Comparison of ENCODE assay signal across 8 cellular contexts in genomic region chr10:73810735-73811465, GRCh38. TPM values are rescaled to one million over a fixed set of nuclear protein-coding genes. Genes with fewer than 3 reads are reported as not detected.
DNase-seq lines count a peak whose midpoint lies in the region; ATAC-seq, FAIRE-seq and TF ChIP-seq lines count a peak whose summit lies in the region.

No MANE protein-coding gene starts in this region.

- H3K27ac ChIP-seq in CD4-positive, alpha-beta memory T cell (ENCODE audit: low read depth, low read length) = peak overlapping the region; percentile 88
- H3K27ac ChIP-seq in HUES6 (ENCODE audit: low read depth, low read length) (peak overlapping the region; percentile 76; the same call in 1 of the 2 replicates), H1 (ENCODE audit: low read depth, low read length) (no peak overlapping the region)

- H4K91ac ChIP-seq in H1 (replicated peaks; ENCODE audit: insufficient read length, low read length) = no peak overlapping the region

- intact Hi-C loops in CD4-positive, alpha-beta memory T cell (cut with micrococcal nuclease) = loop anchor here (1.0 to 5.0 kb wide), 8 partner anchors 26 to 316 kb away; partner anchors contain the start of genes SEC24C and ZSWIM8

- TF ChIP-seq CTCF in H1 (IDR thresholded peaks at IDR 0.05; ENCODE audit: control extremely low read depth in 1 of 3, insufficient read depth in 1 of 3, low read depth in 1 of 3, low read length in 3 of 3) = no peak

- H3K4me1 ChIP-seq in CD4-positive, alpha-beta memory T cell (ENCODE audit: insufficient read depth, low read length) = peaks cover 51% of the 10 kb centered on the region
- peaks cover 8% of the 10 kb centered on the region; the same call in 1 of the 2 replicates for H3K4me1 ChIP-seq in HUES6 (ENCODE audit: control insufficient read depth, insufficient read depth, low read length)
- peaks cover 0 to 4% (median 2%) of the 10 kb centered on the region in 4 experiments; a peak in 4 of 7 replicates for H3K4me1 ChIP-seq in H1 (replicated peaks in 1 of 4; ENCODE audit: control insufficient read depth in 3 of 4, insufficient read depth in 4 of 4, low read length in 3 of 4)

- no peak for TF ChIP-seq EP300 in H1 (IDR thresholded peaks at IDR 0.05; ENCODE audit: borderline replicate concordance in 1 of 2, low read depth in 2 of 2, low read length in 2 of 2)

- no peaks in the 10 kb centered on the region for H3K27me3 ChIP-seq in CD4-positive, alpha-beta memory T cell (ENCODE audit: insufficient read depth, low read length)
- H3K27me3 ChIP-seq in HUES6 (ENCODE audit: control insufficient read depth, insufficient read depth, low read length) (no peaks in the 10 kb centered on the region), H1 (replicated peaks in 1 of 4; ENCODE audit: control insufficient read depth in 3 of 4, extremely low read depth in 1 of 4, insufficient read depth in 3 of 4, low read length in 3 of 4) (no peaks in the 10 kb centered on the region)

- H3K79me2 ChIP-seq in H1 (ENCODE audit: control insufficient read depth in 1 of 2, insufficient read depth in 2 of 2, low read length in 2 of 2) = no peaks in the 10 kb centered on the region

- H2BK120ac ChIP-seq in H1 (replicated peaks; ENCODE audit: low read depth, low read length) = no peak overlapping the region

- 0 out of 2 replicates have a peak, but pooled peaks cover 4% of the 10 kb centered on the region for H3K79me1 ChIP-seq in H1 (ENCODE audit: low read depth, low read length)

- H3K27ac Mint-ChIP-seq in CD4-positive, alpha-beta memory T cell = peak overlapping the region; percentile 84 to 98 (median 95)
- peak overlapping the region in 5 of 6 donors; percentile 85 to 97 (median 88) for H3K27ac Mint-ChIP-seq in naive B cell
- H3K27ac Mint-ChIP-seq in stimulated activated naive CD8-positive, alpha-beta T cell treated with anti-CD3 and anti-CD28 coated beads, Interleukin-15, amount 100 ng/mL, for 72 hours = peak overlapping the region; percentile 99 to 100

- CTCF ChIA-PET in CD4-positive, alpha-beta memory T cell (lab: Charles Lee; ENCODE audit: partially characterized antibody) = interaction anchor here (0.8 to 2.6 kb wide), 8 partner anchors 10 to 80 kb away, joined by 3 to 14 read pairs (median 4); partner anchors contain the start of genes CHCHD1 and ZSWIM8
- CTCF ChIA-PET in H1 (lab: Charles Lee; ENCODE audit: partially characterized antibody) = interaction anchor here (0.6 to 2.7 kb wide), 6 partner anchors 8 to 279 kb away, joined by 3 to 13 read pairs (median 6); no protein-coding TSS in a partner anchor

- peaks cover 58 to 63% of the 10 kb centered on the region in 2 donors for H3K36me3 Mint-ChIP-seq in CD4-positive, alpha-beta memory T cell
- H3K36me3 Mint-ChIP-seq in naive B cell = peaks cover 4 to 18% of the 10 kb centered on the region in 2 donors

- H3K4ac ChIP-seq in H1 (replicated peaks; ENCODE audit: insufficient read length, low read depth, low read length) = no peak overlapping the region

- H4K8ac ChIP-seq in H1 (ENCODE audit: extremely low read depth, insufficient read depth, low read length) = peak overlapping the region; percentile 80; the same call in 1 of the 2 replicates

- ATAC-seq in GM21367 (IDR thresholded peaks at IDR 0.05; ENCODE audit: unreplicated experiment) = peak; percentile 25
- ATAC-seq in naive B cell (ENCODE audit: low read depth in 2 of 2) = peak; percentile 26
- ATAC-seq in stimulated activated naive CD8-positive, alpha-beta T cell treated with anti-CD3 and anti-CD28 coated beads, Interleukin-15, amount 100 ng/mL, for 72 hours = peak; percentile 69

- no peak overlapping the region for H3K18ac ChIP-seq in H1 (ENCODE audit: extremely low read depth, low read length)

- 3% methylated on average over 33 of the region's 63 CpGs; no CpG with 5 or more reads in 1 of the 2 experiments for WGBS in H1 (ENCODE audit: extremely low coverage in 1 of 2, insufficient coverage in 1 of 2, insufficient read length in 1 of 2, insufficient replicate concordance in 2 of 2, low coverage in 1 of 2, low lambda C conversion rate in 2 of 2, missing lambda C conversion rate in 1 of 2), 2 experiments

- peak overlapping the region; percentile 89 to 95 (median 91) for H3K4me3 Mint-ChIP-seq in CD4-positive, alpha-beta memory T cell
- H3K4me3 Mint-ChIP-seq in naive B cell = peak overlapping the region; percentile 79 to 94 (median 86)
- peak overlapping the region; percentile 87 to 89 for H3K4me3 Mint-ChIP-seq in stimulated activated naive CD8-positive, alpha-beta T cell treated with anti-CD3 and anti-CD28 coated beads, Interleukin-15, amount 100 ng/mL, for 72 hours

- H3K36me3 ChIP-seq in CD4-positive, alpha-beta memory T cell (ENCODE audit: insufficient read depth, low read length) = peaks cover 41% of the 10 kb centered on the region
- H3K36me3 ChIP-seq in HUES6 (ENCODE audit: control insufficient read depth, insufficient read depth, low read length) (peaks cover 46% of the 10 kb centered on the region), H1 (ENCODE audit: control insufficient read depth in 2 of 4, insufficient read depth in 4 of 4, low read length in 3 of 4) (peaks cover 4 to 20% (median 16%) of the 10 kb centered on the region in 4 experiments; a peak in 5 of 8 replicates)

- no peaks in the 10 kb centered on the region for H3K9me3 ChIP-seq in CD4-positive, alpha-beta memory T cell (ENCODE audit: control insufficient read depth in 1 of 2, low read length in 2 of 2)
- H3K9me3 ChIP-seq in HUES6 (ENCODE audit: control insufficient read depth, insufficient read depth, low read depth, low read length) (no peaks in the 10 kb centered on the region), H1 (ENCODE audit: insufficient read depth in 2 of 2, low read depth in 1 of 2, low read length in 1 of 2) (no peaks in the 10 kb centered on the region)

- peak; percentile 64 to 71 (median 69) for DNase-seq in CD4-positive, alpha-beta memory T cell
- DNase-seq in activated CD4-positive, alpha-beta T cell treated with anti-CD3 and anti-CD28 coated beads, Interleukin-2, amount 50 U/mL, for 1 hour = peak; percentile 51
- DNase-seq in H1 (ENCODE audit: low read depth in 1 of 2, low spot score in 2 of 2) (peak in 1 of 2 experiments; percentile 75), naive B cell (peak; percentile 60), globus pallidus (ENCODE audit: low spot score) (no peak)
- peak; percentile 71 to 75 for DNase-seq in stimulated activated naive CD8-positive, alpha-beta T cell treated with anti-CD3 and anti-CD28 coated beads, Interleukin-15, amount 100 ng/mL, for 72 hours

- no peaks in the 10 kb centered on the region; the same call in 1 of the 2 replicates for H3K23me2 ChIP-seq in H1 (ENCODE audit: low read depth, low read length)

- no peak overlapping the region for H3K23ac ChIP-seq in H1 (ENCODE audit: insufficient read length)

- FAIRE-seq in H1 (lab: Jason Lieb, UNC) = no peak

- no peak overlapping the region for H2AK5ac ChIP-seq in H1 (ENCODE audit: low read depth, low read length)

- H3K27me3 Mint-ChIP-seq in CD4-positive, alpha-beta memory T cell = no peaks in the 10 kb centered on the region
- H3K27me3 Mint-ChIP-seq in naive B cell = no peaks in the 10 kb centered on the region
- no peaks in the 10 kb centered on the region for H3K27me3 Mint-ChIP-seq in stimulated activated naive CD8-positive, alpha-beta T cell treated with anti-CD3 and anti-CD28 coated beads, Interleukin-15, amount 100 ng/mL, for 72 hours

- H3K56ac ChIP-seq in H1 (replicated peaks; ENCODE audit: insufficient read length, low read depth, low read length) = no peak overlapping the region

- H3K9ac ChIP-seq in HUES6 (ENCODE audit: low read length) = peak overlapping the region; percentile 92
- H3K9ac ChIP-seq in H1 (replicated peaks in 1 of 4; ENCODE audit: extremely low read depth in 1 of 4, low read depth in 3 of 4, low read length in 3 of 4) = peak overlapping the region; percentile 42 to 84 (median 52); a peak in 4 of 7 replicates

- no peak overlapping the region; the same call in 1 of the 2 replicates for H2BK5ac ChIP-seq in H1 (ENCODE audit: low read depth, low read length)

- no peak for TF ChIP-seq POLR2A in H1 (IDR thresholded peaks at IDR 0.05; ENCODE audit: control extremely low read depth in 1 of 2, low read depth in 2 of 2, low read length in 2 of 2)

- POLR2A ChIA-PET in CD4-positive, alpha-beta memory T cell (lab: Charles Lee; ENCODE audit: partially characterized antibody) = interaction anchor here (0.6 to 4.2 kb wide), 13 partner anchors 10 to 1303 kb away, joined by 3 to 77 read pairs (median 12); partner anchors contain the start of genes CHCHD1, SEC24C and ZSWIM8
- POLR2A ChIA-PET in H1 (lab: Charles Lee; ENCODE audit: partially characterized antibody) = interaction anchor here (0.6 to 11.1 kb wide), 11 partner anchors 14 to 188 kb away, joined by 3 to 137 read pairs (median 5); partner anchors contain the start of gene ZSWIM8

- H3K4me3 ChIP-seq in CD4-positive, alpha-beta memory T cell (ENCODE audit: low read length in 2 of 2) = peak overlapping the region; percentile 77 to 81
- H3K4me3 ChIP-seq in HUES6 (ENCODE audit: low read depth, low read length) (peak overlapping the region; percentile 86), H1 (ENCODE audit: extremely low read depth in 1 of 4, insufficient read depth in 2 of 4, low read depth in 3 of 4, low read length in 4 of 4) (peak overlapping the region; percentile 69 to 91 (median 78))

- no peak overlapping the region for H2BK20ac ChIP-seq in H1 (ENCODE audit: low read length)

- no peak for TF ChIP-seq RAD21 in H1 (IDR thresholded peaks at IDR 0.05 in 1 of 2, conservative IDR thresholded peaks at IDR 0.05 in 1 of 2; ENCODE audit: low read depth in 2 of 2, low read length in 2 of 2)

- no peak overlapping the region for H2BK15ac ChIP-seq in H1 (ENCODE audit: low read length)

- no peak overlapping the region for H2BK12ac ChIP-seq in H1 (ENCODE audit: low read depth, low read length)

- no peak overlapping the region for H2AFZ ChIP-seq in H1 (ENCODE audit: low read length)

- no peak overlapping the region for H4K5ac ChIP-seq in H1 (ENCODE audit: insufficient read length, low read depth, low read length)

- H3K4me2 ChIP-seq in H1 (ENCODE audit: insufficient read depth in 1 of 2, low read depth in 2 of 2, low read length in 2 of 2) = peak overlapping the region; percentile 71 to 80

- peaks cover 0 to 8% (median 0%) of the 10 kb centered on the region in 8 donors for H3K9me3 Mint-ChIP-seq in CD4-positive, alpha-beta memory T cell
- H3K9me3 Mint-ChIP-seq in naive B cell = peaks cover 0 to 2% (median 0%) of the 10 kb centered on the region in 7 donors
- H3K9me3 Mint-ChIP-seq in stimulated activated naive CD8-positive, alpha-beta T cell treated with anti-CD3 and anti-CD28 coated beads, Interleukin-15, amount 100 ng/mL, for 72 hours = no peaks in the 10 kb centered on the region

- peaks cover 29 to 49% (median 40%) of the 10 kb centered on the region in 4 donors for H3K4me1 Mint-ChIP-seq in CD4-positive, alpha-beta memory T cell
- peaks cover 22 to 43% (median 39%) of the 10 kb centered on the region in 3 donors for H3K4me1 Mint-ChIP-seq in naive B cell
- H3K4me1 Mint-ChIP-seq in stimulated activated naive CD8-positive, alpha-beta T cell treated with anti-CD3 and anti-CD28 coated beads, Interleukin-15, amount 100 ng/mL, for 72 hours = peaks cover 48% of the 10 kb centered on the region

- no peak overlapping the region for H3K14ac ChIP-seq in H1 (ENCODE audit: insufficient read length)

- H4K20me1 ChIP-seq in H1 (replicated peaks in 1 of 2; ENCODE audit: control insufficient read depth in 1 of 2, insufficient read depth in 2 of 2, low read length in 2 of 2) = peaks cover 0 to 14% of the 10 kb centered on the region in 2 experiments

RNA-seq across cellular contexts. Expression of gene NDST2, which starts 0.5 kb away (rescaled TPM):
- 10 to 100 TPM; 84.8 to 87.7 TPM for total RNA-seq in CD4-positive, alpha-beta memory T cell
- 10 to 100 TPM; 14.4 to 33.7 TPM for polyA plus RNA-seq in CD4-positive, alpha-beta memory T cell
- total RNA-seq in H1 (2021; fragmentation: NEBNext Ultra II Directional; extraction: Animal tissue kit (Norgen Biotek cat#: 25700)) = 21.4 and 25.5 TPM in 2 replicates
- polyA plus RNA-seq in H1 (2011; rRNA removed) (13.9 and 18.0 TPM in 2 replicates), naive B cell (ENCODE audit: low read depth in 6 of 6) (10 to 100 TPM in 5 of 6 donors, 1 to 10 TPM in 1; 6.2 to 29.8 (median 16.4) TPM)
- polyA plus RNA-seq in H1 (2011; cell fraction: cytosol; rRNA removed) = 13.8 TPM
- polyA plus RNA-seq in H1 (2011; cell fraction: nucleus; rRNA removed) = 50.5 TPM
- polyA plus RNA-seq in H1 (2012, experiment 1 of 2) = 10.6 to 15.8 TPM (median 12.5 TPM) in 4 replicates
- polyA plus RNA-seq in H1 (2012, experiment 2 of 2) = 9.7 TPM
- polyA plus RNA-seq in H1 (2013, experiment 1 of 2) = 13.4 TPM
- 12.3 TPM for polyA plus RNA-seq in H1 (2013, experiment 2 of 2)
- polyA minus RNA-seq in H1 (2011; rRNA and poly(A)+ RNA removed) = 26.5 and 36.6 TPM in 2 replicates
- polyA minus RNA-seq in H1 (2011; cell fraction: cytosol; rRNA and poly(A)+ RNA removed) = 20.8 TPM
- polyA minus RNA-seq in H1 (2011; cell fraction: nucleus; rRNA and poly(A)+ RNA removed) = 40.9 TPM

RNA-seq across cellular contexts. Expression of gene ZSWIM8, which starts 25.5 kb away (rescaled TPM):
- 100 to 1,000 TPM in 1 of 2 experiments, 10 to 100 TPM in 1; 93.3 to 100 TPM for total RNA-seq in CD4-positive, alpha-beta memory T cell
- 10 to 100 TPM in 1 of 2 donors, 1 to 10 TPM in 1; 4.5 to 24.6 TPM for polyA plus RNA-seq in CD4-positive, alpha-beta memory T cell
- 44.7 and 49.8 TPM in 2 replicates for total RNA-seq in H1 (2021; fragmentation: NEBNext Ultra II Directional; extraction: Animal tissue kit (Norgen Biotek cat#: 25700))
- 99.7 and 113 TPM in 2 replicates for polyA plus RNA-seq in H1 (2011; rRNA removed)
- 63.2 TPM for polyA plus RNA-seq in H1 (2011; cell fraction: cytosol; rRNA removed)
- 423 TPM for polyA plus RNA-seq in H1 (2011; cell fraction: nucleus; rRNA removed)
- polyA plus RNA-seq in H1 (2012, experiment 1 of 2) = 32.9 to 71.7 TPM (median 60.3 TPM) in 4 replicates
- polyA plus RNA-seq in H1 (2012, experiment 2 of 2) = 50.8 TPM
- 45.3 TPM for polyA plus RNA-seq in H1 (2013, experiment 1 of 2)
- polyA plus RNA-seq in H1 (2013, experiment 2 of 2) = 34.3 TPM
- 58.0 and 68.5 TPM in 2 replicates for polyA minus RNA-seq in H1 (2011; rRNA and poly(A)+ RNA removed)
- 42.7 TPM for polyA minus RNA-seq in H1 (2011; cell fraction: cytosol; rRNA and poly(A)+ RNA removed)
- polyA minus RNA-seq in H1 (2011; cell fraction: nucleus; rRNA and poly(A)+ RNA removed) = 56.0 TPM
- polyA plus RNA-seq in naive B cell (ENCODE audit: low read depth in 6 of 6) = 10 to 100 TPM in 5 of 6 donors, 1 to 10 TPM in 1; 4.3 to 21.7 (median 15.8) TPM

RNA-seq across cellular contexts. Expression of gene CHCHD1, which starts 29.1 kb away (rescaled TPM):
- total RNA-seq in CD4-positive, alpha-beta memory T cell = 10 to 100 TPM; 21.8 to 24.0 TPM
- 10 to 100 TPM; 33.1 to 56.0 TPM for polyA plus RNA-seq in CD4-positive, alpha-beta memory T cell
- total RNA-seq in H1 (2021; fragmentation: NEBNext Ultra II Directional; extraction: Animal tissue kit (Norgen Biotek cat#: 25700)) = 44.9 and 46.4 TPM in 2 replicates
- polyA plus RNA-seq in H1 (2011; rRNA removed) = 52.6 and 58.1 TPM in 2 replicates
- 57.1 TPM for polyA plus RNA-seq in H1 (2011; cell fraction: cytosol; rRNA removed)
- 28.2 TPM for polyA plus RNA-seq in H1 (2011; cell fraction: nucleus; rRNA removed)
- 78.9 to 101 TPM (median 92.5 TPM) in 4 replicates for polyA plus RNA-seq in H1 (2012, experiment 1 of 2)
- 104 TPM for polyA plus RNA-seq in H1 (2012, experiment 2 of 2)
- polyA plus RNA-seq in H1 (2013, experiment 1 of 2) = 151 TPM
- polyA plus RNA-seq in H1 (2013, experiment 2 of 2) = 164 TPM
- 5.0 and 6.8 TPM in 2 replicates for polyA minus RNA-seq in H1 (2011; rRNA and poly(A)+ RNA removed)
- 9.9 TPM for polyA minus RNA-seq in H1 (2011; cell fraction: cytosol; rRNA and poly(A)+ RNA removed)
- polyA minus RNA-seq in H1 (2011; cell fraction: nucleus; rRNA and poly(A)+ RNA removed) = 15.8 TPM
- polyA plus RNA-seq in naive B cell (ENCODE audit: low read depth in 6 of 6) = 10 to 100 TPM; 17.6 to 54.5 (median 39.6) TPM
